ENCODE assay signal across 15 cellular contexts in genomic region chr2:96617012-96617411, GRCh38. TPM values are rescaled to one million over a fixed set of nuclear protein-coding genes. Genes with fewer than 3 reads are reported as not detected.
DNase-seq lines count a peak whose midpoint lies in the region; ATAC-seq, FAIRE-seq and TF ChIP-seq lines count a peak whose summit lies in the region.
"Had no signal": no experiment of that assay in that cellular context is flagged by ENCODE, and none has a peak within 500 bp of the region (broad histone marks: within the 10 kb centered on the region; RNA-seq: fewer than 3 reads in every experiment).

No MANE protein-coding gene starts in this region.

- H3K27me3 Mint-ChIP-seq in stimulated activated naive CD8-positive, alpha-beta T cell treated with anti-CD3 and anti-CD28 coated beads, Interleukin-15, Interleukin-2, amounts not matched to agents 100 ng/mL and 50 ng/mL, for 24 hours, result no peaks in the 10 kb centered on the region
- H3K27me3 Mint-ChIP-seq in astrocyte (ENCODE audit: low read depth, unreplicated experiment), result no peaks in the 10 kb centered on the region

- H3K4me3 ChIP-seq in astrocyte (ENCODE audit: insufficient read depth, low read depth, low read length) (no peak overlapping the region), neutrophil (ENCODE audit: low read depth in 1 of 2, low read length in 1 of 2) (peak overlapping the region in 1 of 2 experiments; percentile 57)
- H3K4me3 ChIP-seq: GM12878, pancreas had no signal

- TF ChIP-seq CTCF in astrocyte (IDR thresholded peaks at IDR 0.05; ENCODE audit: insufficient read depth, low read depth, low read length), result no peak
- no peak for TF ChIP-seq CTCF in neutrophil (IDR thresholded peaks at IDR 0.05)

- H3K27ac ChIP-seq in astrocyte (ENCODE audit: low read depth, low read length) (no peak overlapping the region), neutrophil (peak overlapping the region; percentile 82)
- H3K27ac ChIP-seq: pancreas had no signal

- no peak overlapping the region for H3K4me2 ChIP-seq in astrocyte (ENCODE audit: low read length)

- ATAC-seq in stimulated activated naive CD8-positive, alpha-beta T cell treated with anti-CD3 and anti-CD28 coated beads, Interleukin-15, Interleukin-2, amounts not matched to agents 100 U/mL and 50 U/mL, for 24 hours, result no peak
- no peak for ATAC-seq in GM18867 (IDR thresholded peaks at IDR 0.05; ENCODE audit: unreplicated experiment)
- ATAC-seq: GM12878 had no signal

- H3K4me1 ChIP-seq in astrocyte (ENCODE audit: insufficient read depth, low read length) (no peaks in the 10 kb centered on the region), neutrophil (ENCODE audit: control insufficient read depth in 1 of 2, insufficient read depth in 1 of 2, low read depth in 1 of 2, low read length in 1 of 2) (peaks cover 0 to 12% of the 10 kb centered on the region in 2 experiments)

- H3K27ac Mint-ChIP-seq in stimulated activated naive CD8-positive, alpha-beta T cell treated with anti-CD3 and anti-CD28 coated beads, Interleukin-15, Interleukin-2, amounts not matched to agents 100 ng/mL and 50 ng/mL, for 24 hours, result peak overlapping the region; percentile 76
- H3K27ac Mint-ChIP-seq in astrocyte (ENCODE audit: unreplicated experiment), result peak overlapping the region; percentile 81

- no peak overlapping the region for H3K9ac ChIP-seq in astrocyte (ENCODE audit: low read length)

- H4K20me1 ChIP-seq in astrocyte (ENCODE audit: insufficient read depth, low read length), result peaks cover 26% of the 10 kb centered on the region

- H3K36me3 Mint-ChIP-seq in stimulated activated naive CD8-positive, alpha-beta T cell treated with anti-CD3 and anti-CD28 coated beads, Interleukin-15, Interleukin-2, amounts not matched to agents 100 ng/mL and 50 ng/mL, for 24 hours (ENCODE audit: low read depth), result peaks cover 40% of the 10 kb centered on the region
- peaks cover 8% of the 10 kb centered on the region for H3K36me3 Mint-ChIP-seq in astrocyte (ENCODE audit: low read depth, unreplicated experiment)

- FAIRE-seq in astrocyte (lab: Jason Lieb, UNC) (no peak), frontal cortex (lab: Jason Lieb, UNC) (no peak)
- FAIRE-seq: GM12878, pancreas, RCC 7860 had no signal

- no peak overlapping the region for H2AFZ ChIP-seq in astrocyte (ENCODE audit: low read depth, low read length)

- peaks cover 14% of the 10 kb centered on the region for H3K79me2 ChIP-seq in astrocyte (ENCODE audit: insufficient read depth, low read length)

- no peaks in the 10 kb centered on the region for H3K9me3 Mint-ChIP-seq in stimulated activated naive CD8-positive, alpha-beta T cell treated with anti-CD3 and anti-CD28 coated beads, Interleukin-15, Interleukin-2, amounts not matched to agents 100 ng/mL and 50 ng/mL, for 24 hours
- no peaks in the 10 kb centered on the region for H3K9me3 Mint-ChIP-seq in astrocyte (ENCODE audit: unreplicated experiment)

- H3K9me3 ChIP-seq in astrocyte (ENCODE audit: insufficient read depth, low read depth, low read length) (no peaks in the 10 kb centered on the region), neutrophil (no peaks in the 10 kb centered on the region)
- H3K9me3 ChIP-seq: pancreas had no signal

- H3K4me1 Mint-ChIP-seq in stimulated activated naive CD8-positive, alpha-beta T cell treated with anti-CD3 and anti-CD28 coated beads, Interleukin-15, Interleukin-2, amounts not matched to agents 100 ng/mL and 50 ng/mL, for 24 hours (ENCODE audit: low read depth), result peaks cover 20% of the 10 kb centered on the region
- peaks cover 11% of the 10 kb centered on the region for H3K4me1 Mint-ChIP-seq in astrocyte (ENCODE audit: low read depth, unreplicated experiment)

- no peak overlapping the region for H3K4me3 Mint-ChIP-seq in stimulated activated naive CD8-positive, alpha-beta T cell treated with anti-CD3 and anti-CD28 coated beads, Interleukin-15, Interleukin-2, amounts not matched to agents 100 ng/mL and 50 ng/mL, for 24 hours
- H3K4me3 Mint-ChIP-seq in astrocyte (ENCODE audit: unreplicated experiment), result peak overlapping the region; percentile 50

- DNase-seq in stimulated activated naive CD8-positive, alpha-beta T cell treated with anti-CD3 and anti-CD28 coated beads, Interleukin-15, Interleukin-2, amounts not matched to agents 100 U/mL and 50 U/mL, for 24 hours, result no peak
- DNase-seq in astrocyte (ENCODE audit: low read depth) (no peak), NCI-H82 (lab: John Stamatoyannopoulos, UW) (no peak), frontal cortex (ENCODE audit: low spot score in 2 of 2) (no peak), HT-29 (ENCODE audit: low spot score) (no peak)
- DNase-seq: NCI-H1694 treated with DMSO at 0.1 percent for 48 hours; NCI-H510A treated with DMSO at 0.1 percent for 48 hours; pancreas; stimulated activated CD4-positive, alpha-beta T cell treated with anti-CD3 and anti-CD28 coated beads, Interleukin-12 subunit alpha, Interleukin-12 subunit beta, amount 100 ng/mL, for 4 hours had no signal

- H3K36me3 ChIP-seq in astrocyte (ENCODE audit: insufficient read depth, low read length) (peaks cover 21% of the 10 kb centered on the region), neutrophil (peaks cover 49% of the 10 kb centered on the region)

- no peaks in the 10 kb centered on the region for H3K27me3 ChIP-seq in astrocyte (ENCODE audit: insufficient read depth, low read length)
- H3K27me3 ChIP-seq in neutrophil, result no peaks in the 10 kb centered on the region
- H3K27me3 ChIP-seq: pancreas had no signal

RNA-seq across cellular contexts. Expression of gene KANSL3, which starts 21.1 kb away (rescaled TPM):
- total RNA-seq in astrocyte (23.9 and 26.7 TPM in 2 replicates), frontal cortex (22.0 TPM)
- total RNA-seq in HT-29 (2014; rRNA removed; shearing (Covaris generic)), result 21.9 and 31.3 TPM in 2 replicates

RNA-seq across cellular contexts. Expression of gene FER1L5, which starts 25.6 kb away (rescaled TPM):
- 0.16 and 0.19 TPM in 2 replicates for total RNA-seq in astrocyte
- total RNA-seq in frontal cortex, result 0.41 TPM
- 0.05 TPM in 1 of 2 replicates, not detected in the other for total RNA-seq in HT-29 (2014; rRNA removed; shearing (Covaris generic))
- total RNA-seq: GM12878; T-helper 1 cell treated with Interleukin-12 subunit alpha and Interleukin-12 subunit beta and Interleukin-4 antibody, amounts not matched to agents 30 ng/mL and 1 ng/mL, for 36 hours had no signal
